In genomic region chr18:12254137-12254819, GRCh38 we compare ENCODE assay signal across 10 cellular contexts. TPM values are rescaled to one million over a fixed set of nuclear protein-coding genes. Genes with fewer than 3 reads are reported as not detected.
DNase-seq lines count a peak whose midpoint lies in the region; ATAC-seq and TF ChIP-seq lines count a peak whose summit lies in the region.
"Had no signal": no experiment of that assay in that cellular context is flagged by ENCODE, and none has a peak within 500 bp of the region (broad histone marks: within the 10 kb centered on the region; RNA-seq: fewer than 3 reads in every experiment).

A gene with protein sequence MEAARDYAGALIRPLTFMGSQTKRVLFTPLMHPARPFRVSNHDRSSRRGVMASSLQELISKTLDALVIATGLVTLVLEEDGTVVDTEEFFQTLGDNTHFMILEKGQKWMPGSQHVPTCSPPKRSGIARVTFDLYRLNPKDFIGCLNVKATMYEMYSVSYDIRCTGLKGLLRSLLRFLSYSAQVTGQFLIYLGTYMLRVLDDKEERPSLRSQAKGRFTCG (plus strand): TSS chr18:12254361. CDS start chr18:12254384, 23 bp downstream.

- ATAC-seq in GM19467 (IDR thresholded peaks at IDR 0.05; ENCODE audit: unreplicated experiment): no peak

- H3K27me3 Mint-ChIP-seq in activated CD4-positive, alpha-beta T cell treated with anti-CD3 and anti-CD28 coated beads, Interleukin-2, amount 10 ng/mL, durations not matched to agents 7 days and 5 days: peaks cover 61% of the 10 kb centered on the region

- H3K9me3 Mint-ChIP-seq in activated CD4-positive, alpha-beta T cell treated with anti-CD3 and anti-CD28 coated beads, Interleukin-2, amount 10 ng/mL, durations not matched to agents 7 days and 5 days: no peaks in the 10 kb centered on the region

- POLR2A ChIA-PET in AG04450 (lab: Yijun Ruan, JAX): no interaction called here
- POLR2A ChIA-PET in activated CD4-positive, alpha-beta T cell treated with anti-CD3 and anti-CD28 coated beads, Interleukin-2, amount 10 ng/mL, durations not matched to agents 7 days and 5 days (lab: Charles Lee): no interaction called here

- no peak for TF ChIP-seq RAD21 in neural cell (conservative IDR thresholded peaks at IDR 0.05)

- no peak for TF ChIP-seq CTCF in AG04450 (IDR thresholded peaks at IDR 0.05; ENCODE audit: low read depth, low read length)
- no peak for TF ChIP-seq CTCF in fibroblast of villous mesenchyme (IDR thresholded peaks at IDR 0.05; ENCODE audit: insufficient read depth, low read depth, low read length)
- TF ChIP-seq CTCF in neural cell (IDR thresholded peaks at IDR 0.05; ENCODE audit: poor library complexity, severe bottlenecking): no peak

- H3K27ac ChIP-seq in AG04450 (ENCODE audit: low read depth, low read length) (no peak within 1 kb of the TSS), neural cell (ENCODE audit: low read length) (no peak within 1 kb of the TSS), SJCRH30 (no peak within 1 kb of the TSS)

- no peaks in the 10 kb centered on the region for H3F3A ChIP-seq in neural cell (ENCODE audit: insufficient read depth, low read length, poor library complexity, severe bottlenecking)

- H3K27ac Mint-ChIP-seq in activated CD4-positive, alpha-beta T cell treated with anti-CD3 and anti-CD28 coated beads, Interleukin-2, amount 10 ng/mL, durations not matched to agents 7 days and 5 days: no peak within 1 kb of the TSS

- no peak within 1 kb of the TSS for H2AFZ ChIP-seq in neural cell (ENCODE audit: low read depth, low read length)

- H3K36me3 ChIP-seq in neural cell (ENCODE audit: insufficient read depth, low read length): no peaks in the 10 kb centered on the region
- H3K36me3 ChIP-seq in SJCRH30: no peaks in the 10 kb centered on the region

- no peaks in the 10 kb centered on the region for H3K36me3 Mint-ChIP-seq in activated CD4-positive, alpha-beta T cell treated with anti-CD3 and anti-CD28 coated beads, Interleukin-2, amount 10 ng/mL, durations not matched to agents 7 days and 5 days (ENCODE audit: low read depth)

- DNase-seq in AG04450 (ENCODE audit: low read depth, low spot score) (no peak), NCI-H510A (lab: John Stamatoyannopoulos, UW) (peak; percentile 4), fibroblast of villous mesenchyme (ENCODE audit: low read depth) (peak; percentile 17), SHP77 treated with DMSO at 0.1 percent for 48 hours (lab: John Stamatoyannopoulos, UW) (no peak), SJCRH30 (no peak)
- DNase-seq in activated CD4-positive, alpha-beta T cell treated with anti-CD3 and anti-CD28 coated beads, Interleukin-2, amount 10 ng/mL, durations not matched to agents 7 days and 5 days: no peak
- DNase-seq: GF-D8, NCI-H1436 treated with DMSO at 0.1 percent for 48 hours had no signal

- H3K9me3 ChIP-seq in AG04450 (ENCODE audit: control insufficient read depth, insufficient read depth, low read length) (no peaks in the 10 kb centered on the region; the same call in 1 of the 2 replicates), neural cell (ENCODE audit: low read length) (no peaks in the 10 kb centered on the region), SJCRH30 (replicated peaks) (no peaks in the 10 kb centered on the region)

- H3K4me3 Mint-ChIP-seq in activated CD4-positive, alpha-beta T cell treated with anti-CD3 and anti-CD28 coated beads, Interleukin-2, amount 10 ng/mL, durations not matched to agents 7 days and 5 days: no peak within 1 kb of the TSS

- H3K4me3 ChIP-seq in AG04450 (ENCODE audit: low read depth, low read length): peak within 1 kb of the TSS; percentile 45
- peak within 1 kb of the TSS; percentile 25 for H3K4me3 ChIP-seq in fibroblast of villous mesenchyme (ENCODE audit: low read depth, low read length)
- H3K4me3 ChIP-seq in neural cell (ENCODE audit: low read length): peak within 1 kb of the TSS; percentile 70
- no peak within 1 kb of the TSS for H3K4me3 ChIP-seq in SJCRH30

- H3K9me2 ChIP-seq in neural cell (ENCODE audit: insufficient read depth, low read length): no peaks in the 10 kb centered on the region

- no peak within 1 kb of the TSS for H3K9ac ChIP-seq in neural cell (ENCODE audit: low read length)

- no peak for TF ChIP-seq EP300 in neural cell (conservative IDR thresholded peaks at IDR 0.05; ENCODE audit: poor library complexity, severe bottlenecking)

- no peaks in the 10 kb centered on the region for H3K79me2 ChIP-seq in neural cell (replicated peaks; ENCODE audit: insufficient read depth, low read length)

- no peaks in the 10 kb centered on the region for H4K20me1 ChIP-seq in neural cell (ENCODE audit: insufficient read depth)

- CTCF ChIA-PET in AG04450 (lab: Charles Lee): no interaction called here
- CTCF ChIA-PET in activated CD4-positive, alpha-beta T cell treated with anti-CD3 and anti-CD28 coated beads, Interleukin-2, amount 10 ng/mL, durations not matched to agents 7 days and 5 days (lab: Charles Lee): no interaction called here

- H3K4me2 ChIP-seq in neural cell (ENCODE audit: low read length): peak within 1 kb of the TSS; percentile 15

- H3K27me3 ChIP-seq in AG04450 (ENCODE audit: control insufficient read depth, insufficient read depth, low read length): peaks cover 42% of the 10 kb centered on the region
- peaks cover 62% of the 10 kb centered on the region for H3K27me3 ChIP-seq in neural cell (ENCODE audit: insufficient read depth, low read depth, low read length)
- no peaks in the 10 kb centered on the region for H3K27me3 ChIP-seq in SJCRH30

- H3K4me1 Mint-ChIP-seq in activated CD4-positive, alpha-beta T cell treated with anti-CD3 and anti-CD28 coated beads, Interleukin-2, amount 10 ng/mL, durations not matched to agents 7 days and 5 days: no peaks in the 10 kb centered on the region

- no peaks in the 10 kb centered on the region for H3K4me1 ChIP-seq in SJCRH30

TF ChIP-seq in neural cell, 6 proteins besides CTCF, POLR2A, EP300 and RAD21:
- TF ChIP-seq EZH2 (IDR thresholded peaks at IDR 0.05; ENCODE audit: borderline replicate concordance, insufficient read depth, low read length, poor library complexity, severe bottlenecking) (no peak), TAF1 (IDR thresholded peaks at IDR 0.05; ENCODE audit: low read depth) (no peak), MXI1 (conservative IDR thresholded peaks at IDR 0.05; ENCODE audit: poor library complexity, severe bottlenecking) (no peak), POLR2AphosphoS5 (IDR thresholded peaks at IDR 0.05) (no peak), REST (IDR thresholded peaks at IDR 0.05; ENCODE audit: borderline replicate concordance) (no peak), SMC3 (conservative IDR thresholded peaks at IDR 0.05; ENCODE audit: poor library complexity) (no peak)

RNA-seq across cellular contexts. Expression of the gene that starts here (rescaled TPM):
- 0.17 TPM in 1 of 2 replicates, not detected in the other for polyA plus RNA-seq in AG04450 (2011; rRNA removed)
- not detected in 2 replicates for polyA minus RNA-seq in AG04450 (2011; rRNA and poly(A)+ RNA removed)
- total RNA-seq in fibroblast of villous mesenchyme: not detected in 2 replicates
- polyA plus RNA-seq in neural cell: not detected in 2 replicates
- not detected in 2 replicates for polyA minus RNA-seq in neural cell
- not detected for total RNA-seq in activated CD4-positive, alpha-beta T cell treated with anti-CD3 and anti-CD28 coated beads, Interleukin-2, amount 10 ng/mL, durations not matched to agents 7 days and 5 days
- not detected in 2 replicates for total RNA-seq in SJCRH30 (2014; rRNA removed; shearing (Covaris generic))

Comparison
In these comparisons a context has a peak if more than half of its experiments do, and no peak if none do; other contexts are left out.
1. Peak in DNase-seq and H3K4me3 ChIP-seq in fibroblast of villous mesenchyme; RNA of the gene not detected or under 1 TPM.